ENCODE assay signal across 8 cellular contexts in the genomic region with DNA sequence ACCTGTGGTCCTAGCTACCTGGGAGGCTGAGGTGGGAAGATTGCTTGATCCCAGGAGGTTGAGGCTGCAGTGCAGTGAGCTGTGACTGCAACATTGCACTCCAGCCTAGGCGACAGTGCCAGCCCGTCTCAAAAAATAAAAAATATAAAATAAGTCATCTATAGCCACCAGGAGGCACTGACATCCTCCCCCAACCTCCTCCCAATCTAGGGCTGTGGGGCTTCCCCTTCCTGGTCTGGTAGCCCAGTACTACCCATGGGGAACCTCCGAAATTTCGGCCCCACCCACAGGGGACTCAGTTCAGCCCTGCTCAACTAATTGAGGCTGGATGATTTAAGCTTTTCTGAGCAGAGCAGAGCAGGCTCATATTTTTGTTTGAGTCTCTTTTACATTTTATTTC. TPM values are rescaled to one million over a fixed set of nuclear protein-coding genes. Genes with fewer than 3 reads are reported as not detected.
DNase-seq lines count a peak whose midpoint lies in the region; ATAC-seq and TF ChIP-seq lines count a peak whose summit lies in the region.

No MANE protein-coding gene starts in this region.

- no peaks in the 10 kb centered on the region for H3K36me3 Mint-ChIP-seq in activated CD4-positive, alpha-beta memory T cell treated with anti-CD3 and anti-CD28 coated beads, Interleukin-2, amount 10 ng/mL, durations not matched to agents 7 days and 5 days (ENCODE audit: low read depth)
- no peaks in the 10 kb centered on the region for H3K36me3 Mint-ChIP-seq in Caco-2 (ENCODE audit: insufficient read depth, unreplicated experiment)

- H3K27me3 ChIP-seq in KMS-11 (ENCODE audit: insufficient read depth, low read depth) (peaks cover 31% of the 10 kb centered on the region), Caco-2 (replicated peaks; ENCODE audit: control insufficient read depth, insufficient read depth, low read length) (no peaks in the 10 kb centered on the region)

- H3K4me3 ChIP-seq in AG10803 (ENCODE audit: low read length) (no peak overlapping the region), KMS-11 (IDR thresholded peaks at IDR 0.05; ENCODE audit: insufficient read depth, low read depth, low read length) (no peak overlapping the region), Caco-2 (ENCODE audit: low read depth, low read length) (no peak overlapping the region)

- no peaks in the 10 kb centered on the region for H3K36me3 ChIP-seq in KMS-11 (ENCODE audit: insufficient read depth)
- H3K36me3 ChIP-seq in Caco-2 (ENCODE audit: control insufficient read depth, insufficient read depth, low read length) = no peaks in the 10 kb centered on the region

- H4K20me1 ChIP-seq in KMS-11 (ENCODE audit: insufficient read depth) = no peaks in the 10 kb centered on the region

- peak overlapping the region; percentile 21; the same call in 1 of the 2 replicates for H3K4me2 ChIP-seq in KMS-11

- H3K27ac Mint-ChIP-seq in activated CD4-positive, alpha-beta memory T cell treated with anti-CD3 and anti-CD28 coated beads, Interleukin-2, amount 10 ng/mL, durations not matched to agents 7 days and 5 days = no peak overlapping the region
- H3K27ac Mint-ChIP-seq in Caco-2 (ENCODE audit: unreplicated experiment) = no peak overlapping the region

- DNase-seq in AG10803 (ENCODE audit: low read depth) (no peak), left cardiac atrium (no peak), Caco-2 (no peak), NCI-H1436 treated with DMSO at 0.1 percent for 48 hours (lab: John Stamatoyannopoulos, UW) (no peak)
- peak; percentile 72 for DNase-seq in activated CD4-positive, alpha-beta memory T cell treated with anti-CD3 and anti-CD28 coated beads, Interleukin-2, amount 10 ng/mL, durations not matched to agents 7 days and 5 days

- H2AFZ ChIP-seq in KMS-11 (ENCODE audit: low read depth) = no peak overlapping the region

- H3K9me3 Mint-ChIP-seq in activated CD4-positive, alpha-beta memory T cell treated with anti-CD3 and anti-CD28 coated beads, Interleukin-2, amount 10 ng/mL, durations not matched to agents 7 days and 5 days = no peaks in the 10 kb centered on the region
- no peaks in the 10 kb centered on the region for H3K9me3 Mint-ChIP-seq in Caco-2 (ENCODE audit: unreplicated experiment)

- no peak overlapping the region for H3K4me3 Mint-ChIP-seq in activated CD4-positive, alpha-beta memory T cell treated with anti-CD3 and anti-CD28 coated beads, Interleukin-2, amount 10 ng/mL, durations not matched to agents 7 days and 5 days
- H3K4me3 Mint-ChIP-seq in Caco-2 (ENCODE audit: unreplicated experiment) = no peak overlapping the region

- POLR2A ChIA-PET in activated CD4-positive, alpha-beta memory T cell treated with anti-CD3 and anti-CD28 coated beads, Interleukin-2, amount 10 ng/mL, durations not matched to agents 7 days and 5 days (lab: Charles Lee) = interaction anchor here (0.6 to 8.8 kb wide), 9 partner anchors 10 to 114 kb away, joined by 3 to 84 read pairs (median 4); a partner anchor contains a TSS
- POLR2A ChIA-PET in Caco-2 (lab: Charles Lee) = interaction anchor here (0.8 kb wide), 1 partner anchor 37 kb away, joined by 6 read pairs; no protein-coding TSS in a partner anchor

- no peak overlapping the region for H3K27ac ChIP-seq in KMS-11

- no peaks in the 10 kb centered on the region for H3K27me3 Mint-ChIP-seq in activated CD4-positive, alpha-beta memory T cell treated with anti-CD3 and anti-CD28 coated beads, Interleukin-2, amount 10 ng/mL, durations not matched to agents 7 days and 5 days
- no peaks in the 10 kb centered on the region for H3K27me3 Mint-ChIP-seq in Caco-2 (ENCODE audit: insufficient read depth, unreplicated experiment)

- H3K4me1 ChIP-seq in KMS-11 (ENCODE audit: low read depth, poor library complexity, severe bottlenecking) = peaks cover 15% of the 10 kb centered on the region
- peaks cover 7% of the 10 kb centered on the region for H3K4me1 ChIP-seq in Caco-2

- H3K79me2 ChIP-seq in KMS-11 (ENCODE audit: insufficient read depth, low read depth) = no peaks in the 10 kb centered on the region

- no peak overlapping the region for H3K9ac ChIP-seq in KMS-11

- ATAC-seq in GM19043 (IDR thresholded peaks at IDR 0.05; ENCODE audit: low read depth, unreplicated experiment) (peak; percentile 82), left cardiac atrium (peak; percentile 7 to 24), GM19467 (IDR thresholded peaks at IDR 0.05; ENCODE audit: unreplicated experiment) (no peak)

- no TSS peak for BruUV-seq in Caco-2 (replicated peaks; lab: Mats Ljungman, UMichigan)

- TF ChIP-seq CTCF in AG10803 (conservative IDR thresholded peaks at IDR 0.05; ENCODE audit: low read length) (peak; percentile 29), KMS-11 (conservative IDR thresholded peaks at IDR 0.05; ENCODE audit: low read depth, low read length) (peak; percentile 47), Caco-2 (IDR thresholded peaks at IDR 0.05; ENCODE audit: insufficient read depth in 1 of 2, low read depth in 1 of 2, low read length in 1 of 2, severe bottlenecking in 1 of 2, unreplicated experiment in 1 of 2) (peak in 1 of 2 experiments; percentile 22)

- intact Hi-C loops in left cardiac atrium (cut with DNase I) (no loop called here), Caco-2 (cut with micrococcal nuclease; ENCODE audit: unreplicated experiment) (no loop called here)

- CTCF ChIA-PET in activated CD4-positive, alpha-beta memory T cell treated with anti-CD3 and anti-CD28 coated beads, Interleukin-2, amount 10 ng/mL, durations not matched to agents 7 days and 5 days (lab: Charles Lee) = interaction anchor here (1.0 to 12.1 kb wide), 19 partner anchors 10 to 73 kb away, joined by 3 to 254 read pairs (median 6); a partner anchor contains a TSS
- CTCF ChIA-PET in Caco-2 (lab: Charles Lee) = interaction anchor here (0.6 to 1.5 kb wide), 2 partner anchors 34 to 176 kb away, joined by 3 to 5 read pairs; no protein-coding TSS in a partner anchor

- no peaks in the 10 kb centered on the region for H3K9me3 ChIP-seq in Caco-2

- H3K4me1 Mint-ChIP-seq in activated CD4-positive, alpha-beta memory T cell treated with anti-CD3 and anti-CD28 coated beads, Interleukin-2, amount 10 ng/mL, durations not matched to agents 7 days and 5 days = peaks cover 55% of the 10 kb centered on the region
- peaks cover 14% of the 10 kb centered on the region for H3K4me1 Mint-ChIP-seq in Caco-2 (ENCODE audit: low read depth, unreplicated experiment)

RNA-seq across cellular contexts. Expression of a gene that starts 3.2 kb away (rescaled TPM):
- under 1 TPM in 1 of 2 experiments, not detected in 1; 0.15 TPM for total RNA-seq in activated CD4-positive, alpha-beta memory T cell treated with anti-CD3 and anti-CD28 coated beads, Interleukin-2, amount 10 ng/mL, durations not matched to agents 7 days and 5 days
- not detected for total RNA-seq in left cardiac atrium
- not detected in 2 replicates for total RNA-seq in Caco-2 (2022)

RNA-seq across cellular contexts. Expression of a gene that starts 16.5 kb away (rescaled TPM):
- not detected for total RNA-seq in activated CD4-positive, alpha-beta memory T cell treated with anti-CD3 and anti-CD28 coated beads, Interleukin-2, amount 10 ng/mL, durations not matched to agents 7 days and 5 days
- 1 to 10 TPM; 7.0 to 7.2 TPM for total RNA-seq in left cardiac atrium
- 10.3 and 13.5 TPM in 2 replicates for total RNA-seq in Caco-2 (2022)

RNA-seq across cellular contexts. Expression of a gene that starts 30.4 kb away (rescaled TPM):
- total RNA-seq in activated CD4-positive, alpha-beta memory T cell treated with anti-CD3 and anti-CD28 coated beads, Interleukin-2, amount 10 ng/mL, durations not matched to agents 7 days and 5 days = 1,000 to 10,000 TPM; 4,131 to 4,213 TPM
- 10 to 100 TPM; 51.7 to 64.0 TPM for total RNA-seq in left cardiac atrium
- 149 and 165 TPM in 2 replicates for total RNA-seq in Caco-2 (2022)

RNA-seq across cellular contexts. Expression of a gene that starts 39.0 kb away (rescaled TPM):
- total RNA-seq in activated CD4-positive, alpha-beta memory T cell treated with anti-CD3 and anti-CD28 coated beads, Interleukin-2, amount 10 ng/mL, durations not matched to agents 7 days and 5 days = 10 to 100 TPM; 10.5 to 11.6 TPM
- total RNA-seq in left cardiac atrium (1 to 10 TPM; 6.5 to 6.7 TPM), Caco-2 (2022) (5.3 and 5.5 TPM in 2 replicates)

RNA-seq across cellular contexts. Expression of a gene that starts 49.5 kb away (rescaled TPM):
- total RNA-seq in activated CD4-positive, alpha-beta memory T cell treated with anti-CD3 and anti-CD28 coated beads, Interleukin-2, amount 10 ng/mL, durations not matched to agents 7 days and 5 days = 100 to 1,000 TPM; 112 to 117 TPM
- 1 to 10 TPM; 1.5 to 2.3 TPM for total RNA-seq in left cardiac atrium
- 0.11 and 0.14 TPM in 2 replicates for total RNA-seq in Caco-2 (2022)

Comparison
In these comparisons a context has a peak if more than half of its experiments do, and no peak if none do; other contexts are left out.
1. RNA of a gene that starts 16.5 kb away (total RNA-seq): 10.3 to 13.5 TPM in Caco-2 and 7.0 to 7.2 TPM in left cardiac atrium; not detected in activated CD4-positive, alpha-beta memory T cell treated with anti-CD3 and anti-CD28 coated beads, Interleukin-2, amount 10 ng/mL, durations not matched to agents 7 days and 5 days; every median in the first group is over 4 times any median in the second.
2. RNA of a gene that starts 30.4 kb away (total RNA-seq): 4,131 to 4,213 TPM in activated CD4-positive, alpha-beta memory T cell treated with anti-CD3 and anti-CD28 coated beads, Interleukin-2, amount 10 ng/mL, durations not matched to agents 7 days and 5 days; 149 to 165 TPM in Caco-2 and 51.7 to 64.0 TPM in left cardiac atrium; every median in the first group is over 10 times any median in the second.